ENCODE assay signal across 14 cellular contexts in the genomic region with DNA sequence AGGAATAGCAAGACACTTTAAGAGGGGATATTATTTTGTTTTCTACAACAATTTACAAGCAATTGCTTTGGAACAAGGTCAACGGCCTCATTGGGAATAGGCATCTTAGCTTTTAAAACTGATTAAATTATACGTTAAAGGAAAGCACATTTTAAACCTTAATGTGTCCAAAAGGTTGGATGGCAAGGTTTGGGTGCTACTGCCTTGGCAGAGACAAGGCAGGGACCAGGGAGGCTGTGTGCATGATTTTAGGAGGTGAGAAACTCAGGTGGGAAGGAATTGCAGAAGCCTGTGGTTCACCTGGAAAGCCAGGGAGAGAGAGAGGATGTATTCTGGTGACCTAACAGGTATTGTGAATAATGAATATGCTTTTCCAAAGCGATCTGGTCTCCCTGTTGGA. TPM values are rescaled to one million over a fixed set of nuclear protein-coding genes. Genes with fewer than 3 reads are reported as not detected.
DNase-seq lines count a peak whose midpoint lies in the region; ATAC-seq and TF ChIP-seq lines count a peak whose summit lies in the region.
"Had no signal": no experiment of that assay in that cellular context is flagged by ENCODE, and none has a peak within 500 bp of the region (broad histone marks: within the 10 kb centered on the region; RNA-seq: fewer than 3 reads in every experiment).

No MANE protein-coding gene starts in this region.

- H3K4me2 ChIP-seq in BLaER1 treated with 17β-estradiol and CSF1 and Interleukin-3, amounts not matched to agents 10 nM and 100 nM: peak overlapping the region; percentile 83 to 93 (median 90); a peak in 21 of 22 replicates

- no peaks in the 10 kb centered on the region for H3K27me3 ChIP-seq in BLaER1 treated with 17β-estradiol and CSF1 and Interleukin-3, amounts not matched to agents 10 nM and 100 nM
- H3K27me3 ChIP-seq: stomach had no signal

- no peak for ATAC-seq in activated naive CD4-positive, alpha-beta T cell treated with anti-CD3 and anti-CD28 coated beads, Interleukin-2, amount 50 U/mL, for 72 hours
- ATAC-seq in natural killer cell (no peak), GM21360 (IDR thresholded peaks at IDR 0.05; ENCODE audit: unreplicated experiment) (no peak), GM19023 (IDR thresholded peaks at IDR 0.05; ENCODE audit: unreplicated experiment) (no peak)
- ATAC-seq: lower lobe of right lung had no signal

- intact Hi-C loops in Calu3 (cut with micrococcal nuclease; ENCODE audit: unreplicated experiment): no loop called here
- intact Hi-C loops in natural killer cell (cut with micrococcal nuclease): no loop called here

- H3K4me3 ChIP-seq in BLaER1 treated with 17β-estradiol and CSF1 and Interleukin-3, amounts not matched to agents 10 nM and 100 nM: no peak overlapping the region
- H3K4me3 ChIP-seq: lower lobe of right lung, stomach had no signal

- peaks cover 52% of the 10 kb centered on the region for H3K36me3 Mint-ChIP-seq in Calu3 (ENCODE audit: insufficient read depth, unreplicated experiment)
- H3K36me3 Mint-ChIP-seq in activated naive CD4-positive, alpha-beta T cell treated with anti-CD3 and anti-CD28 coated beads, Interleukin-2, amount 50 U/mL, for 72 hours: peaks cover 55 to 69% of the 10 kb centered on the region in 2 donors
- peaks cover 17% of the 10 kb centered on the region for H3K36me3 Mint-ChIP-seq in natural killer cell

- H3K27ac Mint-ChIP-seq in Calu3 (ENCODE audit: unreplicated experiment): peak overlapping the region; percentile 71
- H3K27ac Mint-ChIP-seq in activated naive CD4-positive, alpha-beta T cell treated with anti-CD3 and anti-CD28 coated beads, Interleukin-2, amount 50 U/mL, for 72 hours: peak overlapping the region; percentile 86 to 95
- H3K27ac Mint-ChIP-seq in natural killer cell: peak overlapping the region; percentile 78 to 84

- BruUV-seq in Calu3 (replicated peaks; lab: Mats Ljungman, UMichigan): no TSS peak

- peaks cover 63% of the 10 kb centered on the region for H3K4me1 Mint-ChIP-seq in Calu3 (ENCODE audit: low read depth, unreplicated experiment)
- peaks cover 73 to 92% of the 10 kb centered on the region in 2 donors for H3K4me1 Mint-ChIP-seq in natural killer cell

- H3K4me3 Mint-ChIP-seq in Calu3 (ENCODE audit: low read depth, unreplicated experiment) (no peak overlapping the region), natural killer cell (peak overlapping the region; percentile 76)

- H3K36me3 ChIP-seq in BLaER1 treated with 17β-estradiol and CSF1 and Interleukin-3, amounts not matched to agents 10 nM and 100 nM: peaks cover 44 to 65% (median 55%) of the 10 kb centered on the region in 11 experiments

- peak overlapping the region in 8 of 11 experiments; percentile 33 to 94 (median 82); a peak in 15 of 22 replicates for H3K27ac ChIP-seq in BLaER1 treated with 17β-estradiol and CSF1 and Interleukin-3, amounts not matched to agents 10 nM and 100 nM

- DNase-seq in Calu3 (no peak), natural killer cell (no peak), hypothalamus (lab: John Stamatoyannopoulos, UW) (no peak)
- DNase-seq in activated naive CD4-positive, alpha-beta T cell treated with anti-CD3 and anti-CD28 coated beads, Interleukin-2, amount 50 U/mL, for 72 hours (ENCODE audit: low spot score in 2 of 2): no peak
- DNase-seq: activated CD4-positive, CD25-positive, alpha-beta regulatory T cell treated with anti-CD3 and anti-CD28 coated beads, Interleukin-2, amount 50 U/mL, for 72 hours; anterior cingulate cortex; lower lobe of right lung; NCI-H1092 treated with DMSO at 0.1 percent for 48 hours; NCI-H524; stimulated activated CD4-positive, alpha-beta T cell treated with anti-CD3 and anti-CD28 coated beads, Interleukin-2, amount 100 ng/mL, for 48 hours; stomach had no signal

- peaks cover 0 to 98% (median 0%) of the 10 kb centered on the region in 11 experiments; a peak in 7 of 22 replicates for H4K20me1 ChIP-seq in BLaER1 treated with 17β-estradiol and CSF1 and Interleukin-3, amounts not matched to agents 10 nM and 100 nM

- CTCF ChIA-PET in Calu3 (lab: Charles Lee): no interaction called here

- TF ChIP-seq CTCF in Calu3 (IDR thresholded peaks at IDR 0.05; ENCODE audit: unreplicated experiment) (no peak), natural killer cell (IDR thresholded peaks at IDR 0.05) (no peak)

- H3K9ac ChIP-seq in BLaER1 treated with 17β-estradiol and CSF1 and Interleukin-3, amounts not matched to agents 10 nM and 100 nM: peak overlapping the region in 2 of 11 experiments; percentile 31 to 54; a peak in 4 of 22 replicates

- H3K9me3 ChIP-seq in BLaER1 treated with 17β-estradiol and CSF1 and Interleukin-3, amounts not matched to agents 10 nM and 100 nM (replicated peaks in 1 of 11): no peaks in the 10 kb centered on the region
- H3K9me3 ChIP-seq: lower lobe of right lung, stomach had no signal

- H3K27me3 Mint-ChIP-seq in Calu3 (ENCODE audit: unreplicated experiment) (no peaks in the 10 kb centered on the region), natural killer cell (ENCODE audit: low read depth in 2 of 2) (no peaks in the 10 kb centered on the region)

- no peaks in the 10 kb centered on the region for H3K9me3 Mint-ChIP-seq in Calu3 (ENCODE audit: low read depth, unreplicated experiment)
- H3K9me3 Mint-ChIP-seq in activated naive CD4-positive, alpha-beta T cell treated with anti-CD3 and anti-CD28 coated beads, Interleukin-2, amount 50 U/mL, for 72 hours: peaks cover 0 to 3% of the 10 kb centered on the region in 2 donors
- no peaks in the 10 kb centered on the region for H3K9me3 Mint-ChIP-seq in natural killer cell

- peaks cover 99 to 100% (median 100%) of the 10 kb centered on the region in 10 experiments for H3K4me1 ChIP-seq in BLaER1 treated with 17β-estradiol and CSF1 and Interleukin-3, amounts not matched to agents 10 nM and 100 nM

RNA-seq across cellular contexts. Expression of gene TGFBR2, which starts 54.3 kb away (rescaled TPM):
- 103 and 105 TPM in 2 replicates for total RNA-seq in Calu3 (2022)
- total RNA-seq in activated naive CD4-positive, alpha-beta T cell treated with anti-CD3 and anti-CD28 coated beads, Interleukin-2, amount 50 U/mL, for 72 hours: 10 to 100 TPM; 45.0 to 74.1 TPM
- 100 to 1,000 TPM in 1 of 3 donors, 10 to 100 TPM in 2; 70.4 to 113 (median 99.3) TPM for total RNA-seq in natural killer cell
